Comparison of ENCODE assay signal across 8 cellular contexts in the genomic region with DNA sequence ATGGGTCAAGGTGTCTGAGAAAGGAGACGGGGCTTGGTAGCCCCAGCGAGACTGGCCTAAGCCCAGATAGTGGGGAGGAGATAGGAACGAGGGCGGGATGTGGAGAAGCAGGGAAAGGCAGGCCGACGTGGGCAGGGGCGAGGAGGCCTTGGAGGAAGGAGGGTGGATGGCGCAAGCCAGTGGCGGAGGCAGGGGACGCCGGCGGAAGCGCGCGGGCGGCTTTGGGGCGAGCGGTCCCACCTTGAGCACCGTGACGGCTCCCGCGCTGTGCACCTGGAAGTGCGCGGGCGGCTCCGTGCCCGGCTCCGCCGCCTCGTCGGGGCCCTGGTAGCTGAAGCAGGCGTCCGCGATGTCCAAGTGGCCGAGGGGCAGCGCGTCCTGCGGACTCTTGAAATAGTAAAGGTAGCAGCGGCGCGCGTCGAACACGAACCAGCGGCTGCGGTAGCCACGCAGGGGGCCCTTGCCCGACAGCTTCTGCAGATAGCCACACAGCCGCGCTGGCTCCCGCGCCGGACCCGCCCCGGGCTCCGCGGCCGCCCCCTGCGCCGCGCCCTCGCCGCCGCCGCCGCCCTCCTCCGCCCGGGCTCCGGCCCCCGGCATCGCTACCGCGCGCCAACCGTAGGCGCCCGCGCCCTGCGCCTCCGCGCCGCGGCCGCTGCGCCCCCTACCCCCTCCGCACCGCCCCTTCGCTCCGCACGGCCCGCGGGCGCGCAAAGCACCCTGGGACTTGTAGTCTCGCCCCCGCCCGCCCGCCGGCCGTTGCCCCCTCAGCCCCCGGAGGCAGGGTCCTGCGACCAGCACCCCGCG. TPM values are rescaled to one million over a fixed set of nuclear protein-coding genes. Genes with fewer than 3 reads are reported as not detected.
DNase-seq lines count a peak whose midpoint lies in the region; ATAC-seq and TF ChIP-seq lines count a peak whose summit lies in the region.

A gene (minus strand): TSS at position 659 of the 807 bp plus-strand sequence. CDS start 59 bp downstream, at position 600.

- intact Hi-C loops in OCI-LY7 (cut with micrococcal nuclease; ENCODE audit: unreplicated experiment) = no loop called here

- H3K4me2 ChIP-seq in OCI-LY7 (ENCODE audit: low read length) = peak within 1 kb of the TSS; percentile 96

- H3K4me3 Mint-ChIP-seq in activated T-cell treated with anti-CD3 and anti-CD28 coated beads, Interleukin-2, amount 50 U/mL, for 72 hours = peak within 1 kb of the TSS; percentile 91 to 96
- peak within 1 kb of the TSS; percentile 95 to 100 (median 98) for H3K4me3 Mint-ChIP-seq in naive thymus-derived CD8-positive, alpha-beta T cell
- peak within 1 kb of the TSS; percentile 99 for H3K4me3 Mint-ChIP-seq in stimulated activated naive CD8-positive, alpha-beta T cell treated with anti-CD3 and anti-CD28 coated beads, Interleukin-15, Interleukin-2, amounts not matched to agents 100 ng/mL and 50 ng/mL, for 24 hours

- POLR2A ChIA-PET in OCI-LY7 (lab: Charles Lee) = interaction anchor here (1.4 to 2.1 kb wide), 2 partner anchors 18 to 19 kb away, joined by 3 to 5 read pairs; no protein-coding TSS in a partner anchor
- POLR2A ChIA-PET in naive thymus-derived CD8-positive, alpha-beta T cell (lab: Charles Lee) = interaction anchor here (0.9 to 15.4 kb wide), 9 partner anchors 9 to 58 kb away, joined by 3 to 250 read pairs (median 6); a partner anchor contains a TSS

- H3K27ac Mint-ChIP-seq in activated T-cell treated with anti-CD3 and anti-CD28 coated beads, Interleukin-2, amount 50 U/mL, for 72 hours = peak within 1 kb of the TSS; percentile 96
- H3K27ac Mint-ChIP-seq in naive thymus-derived CD8-positive, alpha-beta T cell = peak within 1 kb of the TSS; percentile 94 to 99 (median 96)
- peak within 1 kb of the TSS; percentile 97 for H3K27ac Mint-ChIP-seq in stimulated activated naive CD8-positive, alpha-beta T cell treated with anti-CD3 and anti-CD28 coated beads, Interleukin-15, Interleukin-2, amounts not matched to agents 100 ng/mL and 50 ng/mL, for 24 hours

- ATAC-seq in GM18907 (IDR thresholded peaks at IDR 0.05; ENCODE audit: unreplicated experiment) = peak; percentile 64
- ATAC-seq in HG03175 (IDR thresholded peaks at IDR 0.05; ENCODE audit: unreplicated experiment) = peak; percentile 66
- peak; percentile 87 to 92 for ATAC-seq in activated T-cell treated with anti-CD3 and anti-CD28 coated beads, Interleukin-2, amount 50 U/mL, for 72 hours (replicated peaks in 1 of 2)
- peak; percentile 82 to 89 for ATAC-seq in naive thymus-derived CD8-positive, alpha-beta T cell

- H3K9me2 ChIP-seq in OCI-LY7 (ENCODE audit: insufficient read depth, low read length) = no peaks in the 10 kb centered on the region

- peak within 1 kb of the TSS; percentile 47 for H3K27ac ChIP-seq in OCI-LY7 (ENCODE audit: low read depth, low read length, poor library complexity, severe bottlenecking)

- H3K4me3 ChIP-seq in OCI-LY7 (ENCODE audit: low read depth, low read length, poor library complexity, severe bottlenecking) = peak within 1 kb of the TSS; percentile 89

- peaks cover 46% of the 10 kb centered on the region for H3K79me2 ChIP-seq in OCI-LY7 (ENCODE audit: insufficient read depth, low read depth, low read length)

- CTCF ChIA-PET in OCI-LY7 (lab: Charles Lee; ENCODE audit: unreplicated experiment) = interaction anchor here (1.1 kb wide), 1 partner anchor 21 kb away, joined by 3 read pairs; no protein-coding TSS in a partner anchor

- 0 out of 2 replicates have a peak, but pooled peaks cover 7% of the 10 kb centered on the region for H4K20me1 ChIP-seq in OCI-LY7 (ENCODE audit: insufficient read depth, low read length)

- no TSS peak for BruUV-seq in OCI-LY7 (replicated peaks; lab: Mats Ljungman, UMichigan)

- peaks cover 24% of the 10 kb centered on the region for H3K4me1 ChIP-seq in OCI-LY7 (ENCODE audit: insufficient read depth, low read length, poor library complexity, severe bottlenecking)

- TF ChIP-seq CTCF in OCI-LY7 (conservative IDR thresholded peaks at IDR 0.05; ENCODE audit: low read length) = no peak

- H3K9me3 ChIP-seq in OCI-LY7 (ENCODE audit: low read length) = no peaks in the 10 kb centered on the region

- peaks cover 7 to 8% of the 10 kb centered on the region in 2 donors for H3K36me3 Mint-ChIP-seq in activated T-cell treated with anti-CD3 and anti-CD28 coated beads, Interleukin-2, amount 50 U/mL, for 72 hours (ENCODE audit: insufficient read depth in 2 of 2)
- no peaks in the 10 kb centered on the region for H3K36me3 Mint-ChIP-seq in naive thymus-derived CD8-positive, alpha-beta T cell
- no peaks in the 10 kb centered on the region for H3K36me3 Mint-ChIP-seq in stimulated activated naive CD8-positive, alpha-beta T cell treated with anti-CD3 and anti-CD28 coated beads, Interleukin-15, Interleukin-2, amounts not matched to agents 100 ng/mL and 50 ng/mL, for 24 hours (ENCODE audit: low read depth)

- H3K27me3 Mint-ChIP-seq in activated T-cell treated with anti-CD3 and anti-CD28 coated beads, Interleukin-2, amount 50 U/mL, for 72 hours (ENCODE audit: low read depth) = no peaks in the 10 kb centered on the region
- no peaks in the 10 kb centered on the region for H3K27me3 Mint-ChIP-seq in naive thymus-derived CD8-positive, alpha-beta T cell
- no peaks in the 10 kb centered on the region for H3K27me3 Mint-ChIP-seq in stimulated activated naive CD8-positive, alpha-beta T cell treated with anti-CD3 and anti-CD28 coated beads, Interleukin-15, Interleukin-2, amounts not matched to agents 100 ng/mL and 50 ng/mL, for 24 hours

- DNase-seq in AG08395 (ENCODE audit: low spot score) (peak; percentile 52), OCI-LY7 (ENCODE audit: low spot score) (peak; percentile 77), fibroblast of gingiva (ENCODE audit: low read depth) (peak; percentile 55)
- DNase-seq in activated T-cell treated with anti-CD3 and anti-CD28 coated beads, Interleukin-2, amount 50 U/mL, for 72 hours = peak; percentile 77 to 80
- peak; percentile 53 to 83 (median 68) for DNase-seq in naive thymus-derived CD8-positive, alpha-beta T cell

- H3K36me3 ChIP-seq in OCI-LY7 (ENCODE audit: insufficient read depth, low read length) = peaks cover 4% of the 10 kb centered on the region; the same call in 1 of the 2 replicates

- H3K4me1 Mint-ChIP-seq in activated T-cell treated with anti-CD3 and anti-CD28 coated beads, Interleukin-2, amount 50 U/mL, for 72 hours (ENCODE audit: low read depth) = peaks cover 19% of the 10 kb centered on the region
- peaks cover 25 to 51% (median 49%) of the 10 kb centered on the region in 4 donors for H3K4me1 Mint-ChIP-seq in naive thymus-derived CD8-positive, alpha-beta T cell
- peaks cover 39% of the 10 kb centered on the region for H3K4me1 Mint-ChIP-seq in stimulated activated naive CD8-positive, alpha-beta T cell treated with anti-CD3 and anti-CD28 coated beads, Interleukin-15, Interleukin-2, amounts not matched to agents 100 ng/mL and 50 ng/mL, for 24 hours (ENCODE audit: low read depth)

- H2AFZ ChIP-seq in OCI-LY7 (ENCODE audit: low read length) = peak within 1 kb of the TSS; percentile 99

- H3K9me3 Mint-ChIP-seq in activated T-cell treated with anti-CD3 and anti-CD28 coated beads, Interleukin-2, amount 50 U/mL, for 72 hours = no peaks in the 10 kb centered on the region
- no peaks in the 10 kb centered on the region for H3K9me3 Mint-ChIP-seq in naive thymus-derived CD8-positive, alpha-beta T cell
- H3K9me3 Mint-ChIP-seq in stimulated activated naive CD8-positive, alpha-beta T cell treated with anti-CD3 and anti-CD28 coated beads, Interleukin-15, Interleukin-2, amounts not matched to agents 100 ng/mL and 50 ng/mL, for 24 hours = no peaks in the 10 kb centered on the region

RNA-seq across cellular contexts. Expression of the gene that starts here (rescaled TPM):
- total RNA-seq in OCI-LY7 (2014; rRNA removed; shearing (Covaris generic)) = 22.8 and 30.9 TPM in 2 replicates
- total RNA-seq in OCI-LY7 (2022) = 38.2 and 41.5 TPM in 2 replicates
- 10 to 100 TPM; 67.8 to 75.0 TPM for total RNA-seq in activated T-cell treated with anti-CD3 and anti-CD28 coated beads, Interleukin-2, amount 50 U/mL, for 72 hours
- 10 to 100 TPM; 78.3 to 82.1 TPM for total RNA-seq in naive thymus-derived CD8-positive, alpha-beta T cell
- 10 to 100 TPM in 1 of 3 donors, 1 to 10 TPM in 2; 8.1 to 14.0 (median 8.5) TPM for polyA plus RNA-seq in naive thymus-derived CD8-positive, alpha-beta T cell

Comparison
In these comparisons a context has a peak if more than half of its experiments do, and no peak if none do; other contexts are left out.
1. Peak in every context shown above with its lines: DNase-seq, ATAC-seq, H3K4me3 ChIP-seq and H3K27ac ChIP-seq.